In the genomic region with DNA sequence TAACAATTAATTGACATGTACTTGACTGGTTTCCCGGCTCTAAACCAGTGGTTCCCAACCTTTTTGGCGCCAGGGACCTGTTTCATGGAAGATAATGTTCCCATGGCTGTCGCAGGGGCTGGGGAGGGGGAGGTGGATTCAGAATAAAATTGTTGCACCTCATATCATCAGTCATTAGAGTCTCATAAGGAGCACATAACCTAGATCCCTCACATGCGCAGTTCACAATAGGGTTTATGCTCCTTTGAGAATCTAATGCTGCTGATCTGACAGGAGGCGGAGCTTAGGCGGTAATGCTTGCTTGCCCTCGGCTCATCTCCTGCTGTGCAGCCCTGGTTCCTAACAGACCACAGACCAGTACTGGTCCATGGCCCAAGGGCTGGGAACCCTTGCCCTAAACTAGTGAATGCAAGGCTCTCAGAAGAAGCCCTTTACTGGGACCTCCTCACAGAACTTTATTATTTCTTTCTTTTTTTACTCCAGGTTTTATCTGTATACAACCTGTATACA, we compare ENCODE assay signal across 26 cellular contexts.
"Had no signal": no experiment of that assay in that cellular context is flagged by ENCODE, and none has a peak within 500 bp of the region (broad histone marks: within the 10 kb centered on the region; RNA-seq: fewer than 3 reads in every experiment).

No MANE protein-coding gene starts in this region.

- H3K4me3 ChIP-seq: dorsolateral prefrontal cortex, esophagus squamous epithelium, heart right ventricle, lower lobe of right lung, right lobe of liver, thoracic aorta, tibial nerve, upper lobe of right lung, vagina had no signal

- H3K27ac ChIP-seq: dorsolateral prefrontal cortex, esophagus squamous epithelium, heart right ventricle, lower lobe of right lung, parathyroid adenoma, right lobe of liver, thoracic aorta, tibial nerve, upper lobe of right lung, vagina had no signal

- DNase-seq: cortex of kidney; dorsolateral prefrontal cortex; effector CD8-positive, alpha-beta T cell; erythroblast; esophagus squamous epithelium; foreskin melanocyte; glutamatergic neuron; heart right ventricle; hippocampal formation; immature natural killer cell; left ventricle myocardium superior; lower lobe of right lung; right lobe of liver; small intestine; stimulated activated CD4-positive, alpha-beta T cell treated with anti-CD3 and anti-CD28 coated beads, Interleukin-15, amount 100 ng/mL, for 24 hours; stimulated activated CD4-positive, alpha-beta T cell treated with anti-CD3 and anti-CD28 coated beads, Interleukin-2, amount 100 ng/mL, for 48 hours; stimulated activated naive B cell treated with anti-CD40 and anti-IgM and Interleukin-4, amounts not matched to agents 10 μg/mL and 1 μg/mL and 100 μg/mL, for 72 hours; upper lobe of right lung had no signal

- H3K4me3 Mint-ChIP-seq: immature natural killer cell; natural killer cell treated with Interleukin-12 subunit alpha and Interleukin-12 subunit beta and Interleukin-15 and Interleukin-18, amount 100 ng/mL, for 72 hours; neural crest cell; stimulated activated naive B cell treated with anti-CD40 and anti-IgM and Interleukin-4, amounts not matched to agents 10 μg/mL and 1 μg/mL and 100 μg/mL, for 72 hours; stimulated activated naive CD8-positive, alpha-beta T cell treated with anti-CD3 and anti-CD28 coated beads, Interleukin-15, Interleukin-2, amounts not matched to agents 100 ng/mL and 50 ng/mL, for 24 hours had no signal

- H3K27me3 Mint-ChIP-seq: natural killer cell treated with Interleukin-12 subunit alpha and Interleukin-12 subunit beta and Interleukin-15 and Interleukin-18, amount 100 ng/mL, for 72 hours; progenitor cell of endocrine pancreas; stimulated activated naive B cell treated with anti-CD40 and anti-IgM and Interleukin-4, amounts not matched to agents 10 μg/mL and 1 μg/mL and 100 μg/mL, for 72 hours; stimulated activated naive CD8-positive, alpha-beta T cell treated with anti-CD3 and anti-CD28 coated beads, Interleukin-15, Interleukin-2, amounts not matched to agents 100 ng/mL and 50 ng/mL, for 24 hours had no signal

- H3K79me2 ChIP-seq: parathyroid adenoma had no signal

- H2AFZ ChIP-seq: parathyroid adenoma had no signal

- ATAC-seq: heart right ventricle; left ventricle myocardium superior; lower lobe of right lung; natural killer cell treated with Interleukin-12 subunit alpha and Interleukin-12 subunit beta and Interleukin-15 and Interleukin-18, amount 100 ng/mL, for 72 hours; right lobe of liver; stimulated activated naive B cell treated with anti-CD40 and anti-IgM and Interleukin-4, amounts not matched to agents 10 μg/mL and 1 μg/mL and 100 μg/mL, for 72 hours; upper lobe of right lung had no signal

- H3K4me1 ChIP-seq: esophagus squamous epithelium, heart right ventricle, lower lobe of right lung, parathyroid adenoma, right lobe of liver, tibial nerve, upper lobe of right lung, vagina had no signal

- H3K9me3 Mint-ChIP-seq: natural killer cell treated with Interleukin-12 subunit alpha and Interleukin-12 subunit beta and Interleukin-15 and Interleukin-18, amount 100 ng/mL, for 72 hours; neural crest cell; stimulated activated naive B cell treated with anti-CD40 and anti-IgM and Interleukin-4, amounts not matched to agents 10 μg/mL and 1 μg/mL and 100 μg/mL, for 72 hours; stimulated activated naive CD8-positive, alpha-beta T cell treated with anti-CD3 and anti-CD28 coated beads, Interleukin-15, Interleukin-2, amounts not matched to agents 100 ng/mL and 50 ng/mL, for 24 hours had no signal

- H3K36me3 Mint-ChIP-seq: immature natural killer cell; natural killer cell treated with Interleukin-12 subunit alpha and Interleukin-12 subunit beta and Interleukin-15 and Interleukin-18, amount 100 ng/mL, for 72 hours had no signal

- H3K9ac ChIP-seq: parathyroid adenoma had no signal

- H3K4me1 Mint-ChIP-seq: immature natural killer cell; neural crest cell; stimulated activated naive B cell treated with anti-CD40 and anti-IgM and Interleukin-4, amounts not matched to agents 10 μg/mL and 1 μg/mL and 100 μg/mL, for 72 hours had no signal

- H3K27me3 ChIP-seq: dorsolateral prefrontal cortex, esophagus squamous epithelium, heart right ventricle, right lobe of liver, tibial nerve, upper lobe of right lung, vagina had no signal

- H3K36me3 ChIP-seq: upper lobe of right lung had no signal

- H3K9me3 ChIP-seq: esophagus squamous epithelium, heart right ventricle, lower lobe of right lung, right lobe of liver, thoracic aorta, tibial nerve, upper lobe of right lung, vagina had no signal

- H3K27ac Mint-ChIP-seq: immature natural killer cell; natural killer cell treated with Interleukin-12 subunit alpha and Interleukin-12 subunit beta and Interleukin-15 and Interleukin-18, amount 100 ng/mL, for 72 hours; progenitor cell of endocrine pancreas; stimulated activated naive B cell treated with anti-CD40 and anti-IgM and Interleukin-4, amounts not matched to agents 10 μg/mL and 1 μg/mL and 100 μg/mL, for 72 hours; stimulated activated naive CD8-positive, alpha-beta T cell treated with anti-CD3 and anti-CD28 coated beads, Interleukin-15, Interleukin-2, amounts not matched to agents 100 ng/mL and 50 ng/mL, for 24 hours had no signal
